ENCODE assay signal across 1 cellular context in the genomic region with DNA sequence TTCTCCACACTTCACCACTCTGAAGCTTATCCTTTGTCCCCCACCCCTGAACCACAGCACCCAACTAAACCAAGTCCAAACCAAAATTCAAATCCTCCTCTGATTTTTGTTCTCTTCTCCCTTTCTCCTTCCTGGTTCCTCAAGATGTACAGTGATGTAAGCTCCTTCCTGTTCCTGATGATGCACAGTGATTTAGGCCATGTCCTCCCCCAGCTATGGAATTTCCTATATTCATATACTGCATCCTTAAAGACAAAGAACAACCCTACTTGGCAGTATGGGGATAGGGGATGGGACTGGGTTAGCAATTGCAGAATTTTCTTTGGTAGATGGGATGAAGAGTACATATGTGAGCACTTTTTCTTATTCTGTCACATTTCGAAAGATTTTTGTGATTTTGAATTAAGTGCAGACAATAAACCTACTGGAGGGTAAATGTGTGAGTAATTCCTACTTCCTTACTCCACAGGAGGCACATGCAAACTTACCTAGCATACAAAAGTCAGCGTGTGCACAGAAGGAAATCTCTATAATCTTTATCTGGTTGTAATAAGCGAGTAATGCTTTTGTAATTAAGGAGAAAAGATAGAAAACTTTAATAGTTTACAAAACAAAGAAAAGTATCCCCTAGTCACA.
TF ChIP-seq lines count a peak whose summit lies in the region.

No MANE protein-coding gene starts in this region.

TF ChIP-seq in GM23338, 12 proteins besides CTCF, POLR2A, EP300 and RAD21 (continued from another document):
- TF ChIP-seq, protein P1, sequence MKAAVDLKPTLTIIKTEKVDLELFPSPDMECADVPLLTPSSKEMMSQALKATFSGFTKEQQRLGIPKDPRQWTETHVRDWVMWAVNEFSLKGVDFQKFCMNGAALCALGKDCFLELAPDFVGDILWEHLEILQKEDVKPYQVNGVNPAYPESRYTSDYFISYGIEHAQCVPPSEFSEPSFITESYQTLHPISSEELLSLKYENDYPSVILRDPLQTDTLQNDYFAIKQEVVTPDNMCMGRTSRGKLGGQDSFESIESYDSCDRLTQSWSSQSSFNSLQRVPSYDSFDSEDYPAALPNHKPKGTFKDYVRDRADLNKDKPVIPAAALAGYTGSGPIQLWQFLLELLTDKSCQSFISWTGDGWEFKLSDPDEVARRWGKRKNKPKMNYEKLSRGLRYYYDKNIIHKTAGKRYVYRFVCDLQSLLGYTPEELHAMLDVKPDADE (IDR thresholded peaks at IDR 0.05) = no peak
- TF ChIP-seq POLR2AphosphoS5 (IDR thresholded peaks at IDR 0.05; ENCODE audit: low read depth) (no peak), ZNF331 (CRISPR knock-in tag; IDR thresholded peaks at IDR 0.05; ENCODE audit: low read depth) (no peak)
